ENCODE assay signal across 15 cellular contexts in the genomic region with DNA sequence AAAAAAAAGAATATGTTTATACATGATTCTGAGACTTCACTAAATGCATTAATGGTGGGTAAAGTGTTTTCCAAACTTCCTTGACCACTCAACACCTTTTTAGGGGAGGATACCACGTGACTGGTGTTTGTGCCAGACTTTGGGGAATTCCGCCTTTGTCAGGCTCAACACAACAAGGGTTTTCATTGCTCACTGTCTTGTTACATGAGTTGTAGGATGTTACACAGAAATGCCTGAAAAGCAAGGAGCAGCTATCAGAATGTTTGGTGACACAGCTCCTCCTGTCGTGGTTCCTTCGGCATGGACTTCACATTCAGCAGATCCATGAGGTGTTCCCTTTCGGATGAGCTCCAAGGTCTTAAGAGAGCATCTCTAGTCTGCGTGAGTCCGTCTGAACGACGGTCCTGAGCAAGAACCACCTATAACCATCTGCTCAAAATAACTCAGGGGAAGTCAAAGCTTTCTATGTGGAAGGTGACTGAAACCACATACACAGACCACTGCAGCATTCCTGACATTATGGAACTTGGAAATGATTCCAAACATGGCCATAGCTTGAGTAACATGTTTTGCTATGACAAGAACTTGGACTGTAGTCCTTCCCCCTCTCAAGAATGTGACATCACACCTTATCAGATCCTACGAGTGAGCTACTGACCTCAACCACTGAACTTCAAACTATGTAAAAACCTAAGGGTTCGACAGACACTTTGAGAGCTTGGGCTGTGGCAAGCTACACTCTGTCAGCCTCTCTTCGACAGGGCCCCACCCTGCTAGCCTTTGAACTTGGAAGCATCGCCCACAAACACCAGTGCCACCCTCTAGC. TPM values are rescaled to one million over a fixed set of nuclear protein-coding genes. Genes with fewer than 3 reads are reported as not detected.
DNase-seq lines count a peak whose midpoint lies in the region; ATAC-seq lines count a peak whose summit lies in the region.
"Had no signal": no experiment of that assay in that cellular context is flagged by ENCODE, and none has a peak within 500 bp of the region (broad histone marks: within the 10 kb centered on the region; RNA-seq: fewer than 3 reads in every experiment).

No MANE protein-coding gene starts in this region.

- H3K36me3 ChIP-seq in GM23248 (ENCODE audit: low read depth) = 0 out of 2 replicates have a peak, but pooled peaks cover 5% of the 10 kb centered on the region

- H3K27ac ChIP-seq in GM23248 = peak overlapping the region; percentile 99

- H3K27ac Mint-ChIP-seq in immature natural killer cell = peak overlapping the region in 4 of 6 donors; percentile 7 to 77 (median 39)
- no peak overlapping the region for H3K27ac Mint-ChIP-seq in stimulated activated naive B cell treated with anti-CD40 and anti-IgM and Interleukin-4, amounts not matched to agents 10 μg/mL and 1 μg/mL and 100 μg/mL, for 72 hours
- H3K27ac Mint-ChIP-seq: activated T-helper 1 cell treated with anti-CD3 and anti-CD28 coated beads, Interleukin-12 subunit alpha, Interleukin-12 subunit beta, Interleukin-2, Interleukin-4 antibody, amounts not matched to agents 30 ng/mL and 10 ng/mL and 1 ng/mL, durations not matched to agents 14 hours and 24 hours and 36 hours; stimulated activated memory B cell treated with anti-CD40 and anti-IgM and Interleukin-4, amounts not matched to agents 10 μg/mL and 1 μg/mL and 100 μg/mL, for 72 hours had no signal

- H3K4me3 Mint-ChIP-seq in immature natural killer cell = peak overlapping the region in 2 of 5 donors; percentile 17 to 25
- H3K4me3 Mint-ChIP-seq in stimulated activated naive B cell treated with anti-CD40 and anti-IgM and Interleukin-4, amounts not matched to agents 10 μg/mL and 1 μg/mL and 100 μg/mL, for 72 hours = no peak overlapping the region
- H3K4me3 Mint-ChIP-seq: activated T-helper 1 cell treated with anti-CD3 and anti-CD28 coated beads, Interleukin-12 subunit alpha, Interleukin-12 subunit beta, Interleukin-2, Interleukin-4 antibody, amounts not matched to agents 30 ng/mL and 10 ng/mL and 1 ng/mL, durations not matched to agents 14 hours and 24 hours and 36 hours; stimulated activated memory B cell treated with anti-CD40 and anti-IgM and Interleukin-4, amounts not matched to agents 10 μg/mL and 1 μg/mL and 100 μg/mL, for 72 hours had no signal

- H4K20me1 ChIP-seq in GM23248 (ENCODE audit: insufficient read depth) = no peaks in the 10 kb centered on the region

- H2AFZ ChIP-seq in GM23248 = no peak overlapping the region

- peaks cover 74% of the 10 kb centered on the region for H3F3A ChIP-seq in GM23248 (ENCODE audit: insufficient read depth)

- DNase-seq in GM23248 (peak; percentile 84), amniotic epithelial cell (ENCODE audit: low read depth) (peak; percentile 92), immature natural killer cell (peak; percentile 32 to 41 (median 36)), stromal cell of bone marrow (ENCODE audit: low read depth) (peak; percentile 50), COLO829 (ENCODE audit: low spot score) (no peak), COLO668 (lab: John Stamatoyannopoulos, UW; ENCODE audit: unreplicated experiment) (no peak)
- no peak for DNase-seq in stimulated activated naive B cell treated with anti-CD40 and anti-IgM and Interleukin-4, amounts not matched to agents 10 μg/mL and 1 μg/mL and 100 μg/mL, for 72 hours
- DNase-seq: activated CD4-positive, CD25-positive, alpha-beta regulatory T cell; DMS53; Karpas-422; SHP77; stimulated activated CD4-positive, alpha-beta T cell treated with anti-CD3 and anti-CD28 coated beads, Interleukin-15, amount 100 ng/mL, for 24 hours had no signal

- in situ Hi-C loops in GM23248 (cut with MboI) = no loop called here

- H3K4me2 ChIP-seq in GM23248 (ENCODE audit: unreplicated experiment) = peak overlapping the region; percentile 39

- H3K27me3 ChIP-seq in GM23248 (replicated peaks; ENCODE audit: insufficient read depth) = no peaks in the 10 kb centered on the region

- H3K9me3 Mint-ChIP-seq in immature natural killer cell = no peaks in the 10 kb centered on the region
- no peaks in the 10 kb centered on the region for H3K9me3 Mint-ChIP-seq in stimulated activated naive B cell treated with anti-CD40 and anti-IgM and Interleukin-4, amounts not matched to agents 10 μg/mL and 1 μg/mL and 100 μg/mL, for 72 hours
- H3K9me3 Mint-ChIP-seq: activated T-helper 1 cell treated with anti-CD3 and anti-CD28 coated beads, Interleukin-12 subunit alpha, Interleukin-12 subunit beta, Interleukin-2, Interleukin-4 antibody, amounts not matched to agents 30 ng/mL and 10 ng/mL and 1 ng/mL, durations not matched to agents 14 hours and 24 hours and 36 hours; stimulated activated memory B cell treated with anti-CD40 and anti-IgM and Interleukin-4, amounts not matched to agents 10 μg/mL and 1 μg/mL and 100 μg/mL, for 72 hours had no signal

- peak overlapping the region; percentile 76 for H3K9ac ChIP-seq in GM23248

- no peaks in the 10 kb centered on the region for H3K9me2 ChIP-seq in GM23248 (ENCODE audit: insufficient read depth)

- no peaks in the 10 kb centered on the region for H3K36me3 Mint-ChIP-seq in immature natural killer cell
- no peaks in the 10 kb centered on the region for H3K36me3 Mint-ChIP-seq in stimulated activated naive B cell treated with anti-CD40 and anti-IgM and Interleukin-4, amounts not matched to agents 10 μg/mL and 1 μg/mL and 100 μg/mL, for 72 hours
- H3K36me3 Mint-ChIP-seq: stimulated activated memory B cell treated with anti-CD40 and anti-IgM and Interleukin-4, amounts not matched to agents 10 μg/mL and 1 μg/mL and 100 μg/mL, for 72 hours had no signal

- peaks cover 8 to 13% of the 10 kb centered on the region in 2 donors for H3K4me1 Mint-ChIP-seq in immature natural killer cell
- no peaks in the 10 kb centered on the region for H3K4me1 Mint-ChIP-seq in stimulated activated naive B cell treated with anti-CD40 and anti-IgM and Interleukin-4, amounts not matched to agents 10 μg/mL and 1 μg/mL and 100 μg/mL, for 72 hours
- H3K4me1 Mint-ChIP-seq: stimulated activated memory B cell treated with anti-CD40 and anti-IgM and Interleukin-4, amounts not matched to agents 10 μg/mL and 1 μg/mL and 100 μg/mL, for 72 hours had no signal

- H3K9me3 ChIP-seq in GM23248 (ENCODE audit: low read depth) = no peaks in the 10 kb centered on the region

- WGBS in GM23248 (ENCODE audit: low coverage in 1 of 2, low lambda C conversion rate in 2 of 2, missing lambda C conversion rate in 2 of 2), 2 experiments = 6 to 7% methylated on average over 13 of the region's 13 CpGs

- peaks cover 0 to 5% (median 2%) of the 10 kb centered on the region in 3 donors for H3K27me3 Mint-ChIP-seq in immature natural killer cell (ENCODE audit: low read depth in 3 of 3)
- peaks cover 0 to 4% of the 10 kb centered on the region in 2 donors for H3K27me3 Mint-ChIP-seq in stimulated activated naive B cell treated with anti-CD40 and anti-IgM and Interleukin-4, amounts not matched to agents 10 μg/mL and 1 μg/mL and 100 μg/mL, for 72 hours

- peaks cover 68% of the 10 kb centered on the region for H3K4me1 ChIP-seq in GM23248 (ENCODE audit: insufficient read depth)

- no peak overlapping the region for H3K4me3 ChIP-seq in GM23248

- H3K79me2 ChIP-seq in GM23248 (ENCODE audit: insufficient read depth) = peaks cover 17% of the 10 kb centered on the region

- no peak for ATAC-seq in stimulated activated naive B cell treated with anti-CD40 and anti-IgM and Interleukin-4, amounts not matched to agents 10 μg/mL and 1 μg/mL and 100 μg/mL, for 72 hours (replicated peaks)
- ATAC-seq in GM18870 (IDR thresholded peaks at IDR 0.05; ENCODE audit: unreplicated experiment) = no peak
- ATAC-seq: stimulated activated memory B cell treated with anti-CD40 and anti-IgM and Interleukin-4, amounts not matched to agents 10 μg/mL and 1 μg/mL and 100 μg/mL, for 72 hours had no signal

RNA-seq across cellular contexts. Expression of a gene that starts 57.5 kb away (rescaled TPM):
- total RNA-seq in GM23248 (2014; rRNA removed; shearing (Covaris generic)) = 310 and 329 TPM in 2 replicates
- polyA plus RNA-seq in GM23248 (2016; fragmentation: Nextera tagmentation; extraction: Ambion mirVana) (298 and 303 TPM in 2 replicates), immature natural killer cell (10 to 100 TPM; 18.6 to 38.1 (median 27.4) TPM)

Comparison
In these comparisons a context has a peak if more than half of its experiments do, and no peak if none do; other contexts are left out.
1. DNase-seq: peak in GM23248 (single experiment), amniotic epithelial cell (single experiment), immature natural killer cell (3 of 3) and stromal cell of bone marrow (single experiment); none in stimulated activated naive B cell treated with anti-CD40 and anti-IgM and Interleukin-4, amounts not matched to agents 10 μg/mL and 1 μg/mL and 100 μg/mL, for 72 hours (single experiment), COLO829 (single experiment) and COLO668 (single experiment).